In genomic region chr4:86130160-86130933, GRCh38 we compare ENCODE assay signal across 1 cellular context.
TF ChIP-seq lines count a peak whose summit lies in the region.

No MANE protein-coding gene starts in this region.

TF ChIP-seq in HepG2, 621 proteins besides CTCF, POLR2A, EP300 and RAD21 (continued from another document):
- TF ChIP-seq ZNF281 (CRISPR knock-in tag; IDR thresholded peaks at IDR 0.05; ENCODE audit: borderline replicate concordance) (no peak), MAFF (IDR thresholded peaks at IDR 0.05; ENCODE audit: low read depth, low read length) (peak; percentile 51; the same call in 1 of the 2 replicates), TERF1 (CRISPR knock-in tag; IDR thresholded peaks at IDR 0.05) (no peak)
